In genomic region chr4:128393111-128393704, GRCh38 we compare ENCODE assay signal across 10 cellular contexts.
A peak's percentile ranks its signal among the peaks of the same experiment; 100 is the strongest.
DNase-seq lines count a peak whose midpoint lies in the region; ATAC-seq and TF ChIP-seq lines count a peak whose summit lies in the region.
"Had no signal": no experiment of that assay in that cellular context is flagged by ENCODE, and none has a peak within 500 bp of the region (broad histone marks: within the 10 kb centered on the region; RNA-seq: fewer than 3 reads in every experiment).

No MANE protein-coding gene starts in this region.

- H3K4me1 ChIP-seq in endocrine pancreas (ENCODE audit: control insufficient read depth, insufficient read depth, low read length) (peaks cover 18% of the 10 kb centered on the region), stomach smooth muscle (ENCODE audit: control insufficient read depth, insufficient read depth, low read length) (peaks cover 11% of the 10 kb centered on the region), H9 (ENCODE audit: insufficient read depth, low read length) (no peaks in the 10 kb centered on the region)

- H3K18ac ChIP-seq in H9 (ENCODE audit: insufficient read length, low read depth, low read length): no peak overlapping the region

- H3K4ac ChIP-seq in H9 (ENCODE audit: low read depth, low read length): no peak overlapping the region

- no peaks in the 10 kb centered on the region for H3K79me2 ChIP-seq in H9 (ENCODE audit: insufficient read depth, low read length)

- no peak overlapping the region for H2BK20ac ChIP-seq in H9 (ENCODE audit: low read depth, low read length, poor library complexity, severe bottlenecking)

- H3K4me2 ChIP-seq in H9 (ENCODE audit: insufficient read depth, insufficient read length, low read length): no peak overlapping the region

- no peaks in the 10 kb centered on the region for H3K27me3 ChIP-seq in endocrine pancreas (ENCODE audit: control insufficient read depth, insufficient read depth, low read length)
- no peaks in the 10 kb centered on the region for H3K27me3 ChIP-seq in stomach smooth muscle (ENCODE audit: control insufficient read depth in 1 of 2, insufficient read depth in 2 of 2, low read length in 2 of 2)
- no peaks in the 10 kb centered on the region for H3K27me3 ChIP-seq in H9 (ENCODE audit: insufficient read depth, low read length)

- H3K4me3 ChIP-seq in endocrine pancreas (ENCODE audit: control insufficient read depth, insufficient read depth, low read length): no peak overlapping the region
- H3K4me3 ChIP-seq in stomach smooth muscle (ENCODE audit: low read length in 2 of 2): peak overlapping the region; percentile 36 to 41

- no peak overlapping the region for H2AFZ ChIP-seq in H9 (ENCODE audit: low read length)

- H3T11ph ChIP-seq in H9 (ENCODE audit: low read length): no peak overlapping the region

- no peaks in the 10 kb centered on the region for H3K23me2 ChIP-seq in H9 (ENCODE audit: insufficient read length, low read depth, low read length, poor library complexity, severe bottlenecking)

- no peaks in the 10 kb centered on the region for H4K20me1 ChIP-seq in H9 (ENCODE audit: control insufficient read depth, insufficient read depth, insufficient read length)

- H3K27ac ChIP-seq in stomach smooth muscle (ENCODE audit: low read length): peak overlapping the region; percentile 43
- H3K27ac ChIP-seq in H9 (ENCODE audit: insufficient read length, low read depth, low read length): no peak overlapping the region

- H3K36me3 Mint-ChIP-seq in H9 (ENCODE audit: insufficient read depth in 1 of 3, low read depth in 3 of 3): peaks cover 0 to 4% (median 0%) of the 10 kb centered on the region in 3 experiments; a peak in 1 of 7 replicates
- H3K36me3 Mint-ChIP-seq: natural killer cell had no signal

- no peak overlapping the region for H3K56ac ChIP-seq in H9 (ENCODE audit: insufficient read length, low read depth, low read length)

- no peak overlapping the region for H4K8ac ChIP-seq in H9 (replicated peaks; ENCODE audit: insufficient read length, low read depth, low read length)

- H3K79me1 ChIP-seq in H9 (ENCODE audit: insufficient read depth, low read depth, low read length, poor library complexity, severe bottlenecking): no peaks in the 10 kb centered on the region

- no peaks in the 10 kb centered on the region for H3K27me3 Mint-ChIP-seq in H9 (ENCODE audit: low read depth)

- H4K5ac ChIP-seq in H9 (ENCODE audit: insufficient read length, low read depth, low read length): no peak overlapping the region

- no peak overlapping the region for H2AK5ac ChIP-seq in H9 (ENCODE audit: insufficient read length, low read length)

- no peak overlapping the region for H2BK5ac ChIP-seq in H9 (ENCODE audit: insufficient read length, low read length)

- no peak overlapping the region for H3K14ac ChIP-seq in H9 (ENCODE audit: insufficient read depth, low read length)

- no peak overlapping the region for H3K23ac ChIP-seq in H9 (ENCODE audit: insufficient read length, low read depth, low read length)

- H3K4me1 Mint-ChIP-seq in H9: peaks cover 2 to 5% of the 10 kb centered on the region in 2 experiments; a peak in 2 of 4 replicates
- H3K4me1 Mint-ChIP-seq: natural killer cell had no signal

- no peak overlapping the region for H2BK15ac ChIP-seq in H9 (ENCODE audit: low read depth, low read length)

- H3K36me3 ChIP-seq in endocrine pancreas (ENCODE audit: control insufficient read depth, insufficient read depth, low read length): no peaks in the 10 kb centered on the region
- H3K36me3 ChIP-seq in stomach smooth muscle (ENCODE audit: control insufficient read depth in 2 of 2, insufficient read depth in 2 of 2, low read length in 2 of 2): no peaks in the 10 kb centered on the region

- no peak overlapping the region for H2BK12ac ChIP-seq in H9 (ENCODE audit: insufficient read length, low read depth, low read length)

- no peak for ATAC-seq in HG02840 (IDR thresholded peaks at IDR 0.05; ENCODE audit: low FRiP score, unreplicated experiment)
- ATAC-seq: activated T-cell treated with anti-CD3 and anti-CD28 coated beads, Interleukin-2, amount 50 U/mL, for 4 hours; natural killer cell had no signal

- H4K91ac ChIP-seq in H9 (ENCODE audit: insufficient read length, low read depth, low read length): no peak overlapping the region

- H3K9me3 ChIP-seq in endocrine pancreas (ENCODE audit: control insufficient read depth, low read length) (no peaks in the 10 kb centered on the region), stomach smooth muscle (ENCODE audit: control insufficient read depth in 2 of 2, low read length in 2 of 2) (no peaks in the 10 kb centered on the region), H9 (ENCODE audit: control insufficient read depth, low read depth, low read length) (no peaks in the 10 kb centered on the region)

- H3K27ac Mint-ChIP-seq in H9: no peak overlapping the region
- H3K27ac Mint-ChIP-seq: natural killer cell had no signal

- WGBS in H9 (ENCODE audit: extremely low coverage, insufficient read length, low lambda C conversion rate): no CpG with 5 or more reads among the region's 6 CpGs

- DNase-seq in GM20000 (ENCODE audit: low spot score): peak; percentile 21
- DNase-seq in NCI-H1417 treated with DMSO at 0.1 percent for 48 hours (lab: John Stamatoyannopoulos, UW): peak; percentile 95
- no peak for DNase-seq in GM19240 (ENCODE audit: insufficient read length, low spot score)
- no peak for DNase-seq in H9
- no peak for DNase-seq in SHP77 treated with DMSO at 0.1 percent for 48 hours (lab: John Stamatoyannopoulos, UW)
- DNase-seq: activated T-cell treated with anti-CD3 and anti-CD28 coated beads, Interleukin-2, amount 50 U/mL, for 4 hours; natural killer cell had no signal

- no peak for TF ChIP-seq CTCF in GM20000 (IDR thresholded peaks at IDR 0.05; ENCODE audit: extremely low read depth, missing control alignments)
- no peak for TF ChIP-seq CTCF in H9 (conservative IDR thresholded peaks at IDR 0.05)

- no peak overlapping the region for H3K4me3 Mint-ChIP-seq in H9
- H3K4me3 Mint-ChIP-seq: activated T-cell treated with anti-CD3 and anti-CD28 coated beads, Interleukin-2, amount 50 U/mL, for 4 hours; natural killer cell had no signal

- H3K9ac ChIP-seq in endocrine pancreas (ENCODE audit: control insufficient read depth, insufficient read depth, low read length) (peak overlapping the region; percentile 10), stomach smooth muscle (ENCODE audit: low read length in 2 of 2) (no peak overlapping the region), H9 (ENCODE audit: extremely low read depth, insufficient read length, low read length) (no peak overlapping the region)

- no peaks in the 10 kb centered on the region; a peak in 1 of 5 replicates for H3K9me3 Mint-ChIP-seq in H9
- H3K9me3 Mint-ChIP-seq: activated T-cell treated with anti-CD3 and anti-CD28 coated beads, Interleukin-2, amount 50 U/mL, for 4 hours had no signal

- H2BK120ac ChIP-seq in H9 (ENCODE audit: low read depth, low read length, poor library complexity, severe bottlenecking): no peak overlapping the region

Comparison
In these comparisons a context has a peak if more than half of its experiments do, and no peak if none do; other contexts are left out.
1. DNase-seq: peak in GM20000 (single experiment) and NCI-H1417 treated with DMSO at 0.1 percent for 48 hours (single experiment); none in GM19240 (single experiment), H9 (single experiment) and SHP77 treated with DMSO at 0.1 percent for 48 hours (single experiment).